In genomic region chr3:69739204-69740102, GRCh38 we compare ENCODE assay signal across 8 cellular contexts. TPM values are rescaled to one million over a fixed set of nuclear protein-coding genes. Genes with fewer than 3 reads are reported as not detected.
DNase-seq lines count a peak whose midpoint lies in the region; ATAC-seq and TF ChIP-seq lines count a peak whose summit lies in the region.

Gene MITF, plus strand, starts transcription at chr3:69739464. Its CDS starts 134 bp downstream, at chr3:69739598.

- no peaks in the 10 kb centered on the region for H3K27me3 ChIP-seq in gastroesophageal sphincter
- H3K27me3 ChIP-seq in upper lobe of left lung: no peaks in the 10 kb centered on the region

- TF ChIP-seq CTCF in gastroesophageal sphincter (IDR thresholded peaks at IDR 0.05): no peak
- TF ChIP-seq CTCF in nephron progenitor cell (IDR thresholded peaks at IDR 0.05): no peak
- peak in 2 of 6 experiments; percentile 6 to 14 for TF ChIP-seq CTCF in upper lobe of left lung (IDR thresholded peaks at IDR 0.05)

- no peak within 1 kb of the TSS for H3K27ac Mint-ChIP-seq in nephron progenitor cell

- H3K4me1 ChIP-seq in gastroesophageal sphincter (peaks cover 2 to 48% (median 22%) of the 10 kb centered on the region in 3 donors), upper lobe of left lung (peaks cover 6 to 15% (median 8%) of the 10 kb centered on the region in 4 donors)

- WGBS in gastroesophageal sphincter (ENCODE audit: low coverage in 1 of 2), 2 donors: 2% methylated on average over 10 of the region's 81 CpGs; no CpG with 5 or more reads in 1 of the 2 donors
- WGBS in upper lobe of left lung, 2 donors: 0 to 1% methylated on average over 11 to 22 of the region's 81 CpGs

- ATAC-seq in GM19328 (IDR thresholded peaks at IDR 0.05; ENCODE audit: unreplicated experiment): peak; percentile 91
- peak; percentile 96 for ATAC-seq in HG03342 (IDR thresholded peaks at IDR 0.05; ENCODE audit: unreplicated experiment)
- ATAC-seq in activated T-cell treated with anti-CD3 and anti-CD28 coated beads, Interleukin-2, amount 50 U/mL, for 4 hours: peak; percentile 77 to 83
- peak; percentile 96 for ATAC-seq in gastroesophageal sphincter
- ATAC-seq in upper lobe of left lung (ENCODE audit: low FRiP score in 2 of 2): peak; percentile 96 to 99

- H3K36me3 ChIP-seq in gastroesophageal sphincter: no peaks in the 10 kb centered on the region
- no peaks in the 10 kb centered on the region for H3K36me3 ChIP-seq in upper lobe of left lung

- H3K4me1 Mint-ChIP-seq in activated T-cell treated with anti-CD3 and anti-CD28 coated beads, Interleukin-2, amount 50 U/mL, for 4 hours (ENCODE audit: low read depth): peaks cover 5% of the 10 kb centered on the region
- H3K4me1 Mint-ChIP-seq in nephron progenitor cell: peaks cover 17% of the 10 kb centered on the region

- peak; percentile 80 to 83 for TF ChIP-seq POLR2A in gastroesophageal sphincter (IDR thresholded peaks at IDR 0.05)
- peak in 3 of 4 donors; percentile 25 to 82 (median 81) for TF ChIP-seq POLR2A in upper lobe of left lung (IDR thresholded peaks at IDR 0.05)

- H3K36me3 Mint-ChIP-seq in activated T-cell treated with anti-CD3 and anti-CD28 coated beads, Interleukin-2, amount 50 U/mL, for 4 hours (ENCODE audit: insufficient read depth): no peaks in the 10 kb centered on the region
- H3K36me3 Mint-ChIP-seq in nephron progenitor cell (ENCODE audit: low read depth): no peaks in the 10 kb centered on the region

- H3K9me3 Mint-ChIP-seq in activated T-cell treated with anti-CD3 and anti-CD28 coated beads, Interleukin-2, amount 50 U/mL, for 4 hours: no peaks in the 10 kb centered on the region
- no peaks in the 10 kb centered on the region for H3K9me3 Mint-ChIP-seq in nephron progenitor cell

- peak within 1 kb of the TSS; percentile 7 for H3K4me3 Mint-ChIP-seq in activated T-cell treated with anti-CD3 and anti-CD28 coated beads, Interleukin-2, amount 50 U/mL, for 4 hours
- peak within 1 kb of the TSS; percentile 90 for H3K4me3 Mint-ChIP-seq in nephron progenitor cell

- DNase-seq in COLO668 (lab: John Stamatoyannopoulos, UW; ENCODE audit: unreplicated experiment): peak; percentile 76
- DNase-seq in NCI-H460 (ENCODE audit: extremely low read depth, low read depth): peak; percentile 82
- DNase-seq in activated T-cell treated with anti-CD3 and anti-CD28 coated beads, Interleukin-2, amount 50 U/mL, for 4 hours: no peak
- DNase-seq in nephron progenitor cell: peak; percentile 91
- DNase-seq in upper lobe of left lung: peak; percentile 94 to 96

- TF ChIP-seq EP300 in gastroesophageal sphincter (IDR thresholded peaks at IDR 0.05): no peak
- no peak for TF ChIP-seq EP300 in upper lobe of left lung (IDR thresholded peaks at IDR 0.05)

- H3K4me3 ChIP-seq in gastroesophageal sphincter: peak within 1 kb of the TSS; percentile 75 to 84
- peak within 1 kb of the TSS; percentile 64 to 87 (median 82) for H3K4me3 ChIP-seq in upper lobe of left lung

- H3K9me3 ChIP-seq in gastroesophageal sphincter (no peaks in the 10 kb centered on the region), upper lobe of left lung (no peaks in the 10 kb centered on the region)

- H3K27ac ChIP-seq in gastroesophageal sphincter (peak within 1 kb of the TSS; percentile 74 to 91 (median 90)), upper lobe of left lung (peak within 1 kb of the TSS; percentile 69 to 87 (median 84))

- H3K27me3 Mint-ChIP-seq in activated T-cell treated with anti-CD3 and anti-CD28 coated beads, Interleukin-2, amount 50 U/mL, for 4 hours (ENCODE audit: low read depth): peaks cover 58% of the 10 kb centered on the region
- H3K27me3 Mint-ChIP-seq in nephron progenitor cell (ENCODE audit: low read depth, poor library complexity): peaks cover 92% of the 10 kb centered on the region

RNA-seq across cellular contexts. Expression of gene MITF, which starts in this region (rescaled TPM):
- total RNA-seq in NCI-H460 (2014; rRNA removed; shearing (Covaris generic)): 3.2 and 3.3 TPM in 2 replicates
- polyA plus RNA-seq in NCI-H460 (2014; cell fraction: nucleus; rRNA removed): 2.5 and 5.4 TPM in 2 replicates
- under 1 TPM in 1 of 3 donors, not detected in 2; 0.05 TPM for total RNA-seq in activated T-cell treated with anti-CD3 and anti-CD28 coated beads, Interleukin-2, amount 50 U/mL, for 4 hours
- total RNA-seq in gastroesophageal sphincter (10 to 100 TPM; 44.8 to 86.8 (median 77.9) TPM), upper lobe of left lung (10 to 100 TPM; 21.9 to 37.2 (median 29.5) TPM)

Comparison
In these comparisons a context has a peak if more than half of its experiments do, and no peak if none do; other contexts are left out.
1. Peak in ATAC-seq in activated T-cell treated with anti-CD3 and anti-CD28 coated beads, Interleukin-2, amount 50 U/mL, for 4 hours; RNA of the gene not detected or under 1 TPM.